8 cellular contexts compared by ENCODE assay signal in genomic region chr17:57987582-57988300, GRCh38. TPM values are rescaled to one million over a fixed set of nuclear protein-coding genes. Genes with fewer than 3 reads are reported as not detected.
DNase-seq lines count a peak whose midpoint lies in the region; ATAC-seq, FAIRE-seq and TF ChIP-seq lines count a peak whose summit lies in the region.

TSS of gene VEZF1 (minus strand) at chr17:57988254. CDS start at chr17:57988111, 143 bp downstream.

- H3K4me3 ChIP-seq in SJCRH30 (peak within 1 kb of the TSS; percentile 99), neutrophil (ENCODE audit: low read depth in 1 of 2, low read length in 1 of 2) (peak within 1 kb of the TSS; percentile 73 to 90)

- peak; percentile 71 for ATAC-seq in GM19463 (IDR thresholded peaks at IDR 0.05; ENCODE audit: unreplicated experiment)

- H3K9me3 ChIP-seq in SJCRH30 (replicated peaks) (no peaks in the 10 kb centered on the region), neutrophil (no peaks in the 10 kb centered on the region)

- H3K27me3 ChIP-seq in SJCRH30 (no peaks in the 10 kb centered on the region), neutrophil (no peaks in the 10 kb centered on the region)

- DNase-seq in COLO668 (lab: John Stamatoyannopoulos, UW; ENCODE audit: unreplicated experiment): peak; percentile 83
- peak; percentile 66 for DNase-seq in HPDE6-E6E7 (ENCODE audit: extremely low spot score)
- DNase-seq in SJCRH30: peak; percentile 80 to 82
- peak; percentile 48 to 75 (median 64) for DNase-seq in activated naive CD4-positive, alpha-beta T cell (lab: John Stamatoyannopoulos, UW)
- peak; percentile 80 to 90 for DNase-seq in frontal cortex (ENCODE audit: low spot score in 2 of 2)

- peaks cover 5% of the 10 kb centered on the region; the same call in 1 of the 2 replicates for H3K36me3 ChIP-seq in SJCRH30
- peaks cover 3% of the 10 kb centered on the region for H3K36me3 ChIP-seq in neutrophil

- FAIRE-seq in frontal cortex (lab: Jason Lieb, UNC): no peak

- H3K27ac ChIP-seq in SJCRH30 (peak within 1 kb of the TSS; percentile 92), neutrophil (peak within 1 kb of the TSS; percentile 98)

- no peak for TF ChIP-seq CTCF in neutrophil (IDR thresholded peaks at IDR 0.05)
- TF ChIP-seq CTCF in subcutaneous adipose tissue (IDR thresholded peaks at IDR 0.05; ENCODE audit: low read depth): no peak

- peaks cover 40% of the 10 kb centered on the region for H3K4me1 ChIP-seq in SJCRH30
- peaks cover 53 to 55% of the 10 kb centered on the region in 2 experiments for H3K4me1 ChIP-seq in neutrophil (ENCODE audit: control insufficient read depth in 1 of 2, insufficient read depth in 1 of 2, low read depth in 1 of 2, low read length in 1 of 2)

RNA-seq across cellular contexts. Expression of gene VEZF1, which starts in this region (rescaled TPM):
- 74.9 and 78.9 TPM in 2 replicates for total RNA-seq in SJCRH30 (2014; rRNA removed; shearing (Covaris generic))
- 59.5 TPM for total RNA-seq in frontal cortex
- total RNA-seq in subcutaneous adipose tissue: 10 to 100 TPM; 35.0 to 66.8 (median 44.0) TPM

Comparison
In these comparisons a context has a peak if more than half of its experiments do, and no peak if none do; other contexts are left out.
1. Peak in every context shown above with its lines: DNase-seq, ATAC-seq, H3K4me3 ChIP-seq and H3K27ac ChIP-seq.